In the genomic region with DNA sequence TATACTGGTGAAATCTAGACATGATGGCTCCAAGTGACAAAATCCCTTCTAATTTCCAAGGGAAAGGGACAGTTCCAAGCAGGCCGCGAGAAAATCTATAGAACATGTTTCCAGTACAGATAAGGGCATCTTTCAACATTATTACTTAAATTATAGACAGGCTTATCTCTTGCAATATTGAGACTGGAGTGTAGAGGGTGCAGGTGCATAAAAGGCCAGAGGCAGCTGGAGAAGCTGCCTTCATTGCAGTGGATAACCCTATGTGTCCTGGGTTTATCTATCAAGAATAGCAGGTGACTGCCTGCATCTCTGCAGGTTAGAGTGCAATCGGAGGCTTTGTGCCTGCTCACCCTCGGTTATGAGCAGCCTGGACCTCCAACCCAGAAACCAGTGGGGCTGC, we compare ENCODE assay signal across 26 cellular contexts. TPM values are rescaled to one million over a fixed set of nuclear protein-coding genes. Genes with fewer than 3 reads are reported as not detected.
DNase-seq lines count a peak whose midpoint lies in the region; ATAC-seq and TF ChIP-seq lines count a peak whose summit lies in the region.
"Had no signal": no experiment of that assay in that cellular context is flagged by ENCODE, and none has a peak within 500 bp of the region (broad histone marks: within the 10 kb centered on the region; RNA-seq: fewer than 3 reads in every experiment).

No MANE protein-coding gene starts in this region.

- no peak for ATAC-seq in HCT116
- no peak; the same call in 1 of the 2 replicates for ATAC-seq in Panc1
- no peak for ATAC-seq in foreskin keratinocyte
- ATAC-seq: stimulated activated memory B cell treated with anti-CD40 and anti-IgM and Interleukin-4, amounts not matched to agents 10 μg/mL and 1 μg/mL and 100 μg/mL, for 72 hours; WTC11 had no signal

- peak; percentile 14 for DNase-seq in DMS 273 (lab: John Stamatoyannopoulos, UW; ENCODE audit: unreplicated experiment)
- no peak for DNase-seq in DMS 273 treated with DMSO at 0.1 percent for 48 hours (lab: John Stamatoyannopoulos, UW)
- no peak for DNase-seq in HCT116 (ENCODE audit: low read depth, low spot score)
- no peak for DNase-seq in Panc1 (ENCODE audit: low read depth, low spot score)
- no peak for DNase-seq in foreskin keratinocyte
- DNase-seq in NCI-H187 (lab: John Stamatoyannopoulos, UW): no peak
- no peak for DNase-seq in MG63
- DNase-seq in RPMI8226: no peak
- DNase-seq: activated CD4-positive, alpha-beta T cell treated with anti-CD3 and anti-CD28 coated beads, Interleukin-2, amount 10 ng/mL, durations not matched to agents 7 days and 5 days; activated effector memory CD4-positive, alpha-beta T cell treated with Interleukin-2 at 50 U/mL for 16 hours; activated T-cell treated with anti-CD3 and anti-CD28 coated beads, Interleukin-2, amount 50 U/mL, for 1 hour; C1 segment of cervical spinal cord; DND-41; effector CD4-positive, alpha-beta T cell; HCEC 1CT; hippocampal formation; NCI-H1105; NCI-H2107; NCI-H510A treated with DMSO at 0.1 percent for 48 hours; Peyer's patch; substantia nigra had no signal

- no TSS peak for BruUV-seq in HCT116 (replicated peaks; lab: Mats Ljungman, UMichigan)
- BruUV-seq in Panc1 (replicated peaks; lab: Mats Ljungman, UMichigan): no TSS peak

- H3K4me2 ChIP-seq in HCT116 (ENCODE audit: low read length): no peak overlapping the region

- H3K36me3 ChIP-seq in HCT116 (ENCODE audit: control insufficient read depth in 1 of 2, insufficient read depth in 2 of 2, low read length in 2 of 2): no peaks in the 10 kb centered on the region
- H3K36me3 ChIP-seq in Panc1 (ENCODE audit: control insufficient read depth, insufficient read depth, low read length): no peaks in the 10 kb centered on the region
- no peaks in the 10 kb centered on the region for H3K36me3 ChIP-seq in MG63
- H3K36me3 ChIP-seq: breast epithelium, Peyer's patch had no signal

- no peak for TF ChIP-seq POLR2A in HCT116 (IDR thresholded peaks at IDR 0.05; ENCODE audit: borderline replicate concordance, extremely low read depth, insufficient read depth, insufficient read length)

- H3K4me3 ChIP-seq in HCT116 (replicated peaks in 1 of 2; ENCODE audit: low read depth in 1 of 2, low read length in 2 of 2) (no peak overlapping the region), Panc1 (ENCODE audit: low read depth in 2 of 2, low read length in 2 of 2) (no peak overlapping the region), MG63 (no peak overlapping the region)
- H3K4me3 ChIP-seq: breast epithelium, Peyer's patch had no signal

- peak; percentile 25 for TF ChIP-seq RAD21 in HCT116 (IDR thresholded peaks at IDR 0.05; ENCODE audit: low read depth)

- RAD21 ChIA-PET in HCT116 (lab: Charles Lee; ENCODE audit: low non-redundant PET in 1 of 2, low total read pairs in 2 of 2, uncharacterized antibody in 2 of 2, unreplicated experiment in 2 of 2): no interaction called here

- POLR2A ChIA-PET in HCT116 (lab: Charles Lee): no interaction called here
- POLR2A ChIA-PET in Panc1 (lab: Charles Lee): no interaction called here

- TF ChIP-seq CTCF in HCT116 (IDR thresholded peaks at IDR 0.05 in 2 of 3, conservative IDR thresholded peaks at IDR 0.05 in 1 of 3; ENCODE audit: borderline replicate concordance in 1 of 3, insufficient read depth in 1 of 3, low read depth in 2 of 3, low read length in 2 of 3): no peak
- TF ChIP-seq CTCF in Panc1 (IDR thresholded peaks at IDR 0.05): peak; percentile 19; the same call in 1 of the 2 replicates
- TF ChIP-seq CTCF in foreskin keratinocyte (conservative IDR thresholded peaks at IDR 0.05): peak; percentile 36

- H3K27me3 ChIP-seq in HCT116 (ENCODE audit: insufficient read depth, low read length): no peaks in the 10 kb centered on the region
- no peaks in the 10 kb centered on the region for H3K27me3 ChIP-seq in Panc1 (ENCODE audit: control insufficient read depth, insufficient read depth, low read length)
- H3K27me3 ChIP-seq in foreskin keratinocyte: peaks cover 3% of the 10 kb centered on the region
- no peaks in the 10 kb centered on the region for H3K27me3 ChIP-seq in MG63
- H3K27me3 ChIP-seq: breast epithelium, Peyer's patch had no signal

- CTCF ChIA-PET in HCT116 (lab: Charles Lee): no interaction called here
- CTCF ChIA-PET in Panc1 (lab: Charles Lee): no interaction called here

- no peaks in the 10 kb centered on the region for H4K20me1 ChIP-seq in HCT116 (ENCODE audit: insufficient read depth)

- H3K79me2 ChIP-seq in HCT116 (ENCODE audit: insufficient read depth, low read length): no peaks in the 10 kb centered on the region

- intact Hi-C loops in HCT116 (cut with micrococcal nuclease) (no loop called here), Panc1 (cut with micrococcal nuclease; ENCODE audit: unreplicated experiment) (no loop called here)

- H3K9ac ChIP-seq in HCT116 (ENCODE audit: low read length): no peak overlapping the region

- H3K27ac ChIP-seq in HCT116 (ENCODE audit: low read depth, low read length): no peak overlapping the region
- no peak overlapping the region for H3K27ac ChIP-seq in Panc1 (ENCODE audit: low read length)
- no peak overlapping the region for H3K27ac ChIP-seq in foreskin keratinocyte
- H3K27ac ChIP-seq: 22Rv1, breast epithelium, Peyer's patch had no signal

- H2AFZ ChIP-seq in HCT116 (ENCODE audit: low read depth, low read length, poor library complexity, severe bottlenecking): no peak overlapping the region

- H3K4me1 ChIP-seq in HCT116 (ENCODE audit: control insufficient read depth in 1 of 2, insufficient read depth in 2 of 2, low read length in 2 of 2) (no peaks in the 10 kb centered on the region), Panc1 (ENCODE audit: control insufficient read depth, insufficient read depth, low read length) (no peaks in the 10 kb centered on the region), foreskin keratinocyte (no peaks in the 10 kb centered on the region)
- H3K4me1 ChIP-seq: breast epithelium, Caco-2, Peyer's patch had no signal

- in situ Hi-C loops in Panc1 (cut with HindIII; ENCODE audit: low pct_unique_long_range_greater_than_20kb, low sequenced_read_pairs): no loop called here

- no peaks in the 10 kb centered on the region for H3K9me2 ChIP-seq in HCT116 (ENCODE audit: insufficient read depth)

- H3K9me3 ChIP-seq in HCT116 (ENCODE audit: control insufficient read depth in 1 of 2, insufficient read depth in 1 of 2, low read depth in 1 of 2, low read length in 2 of 2): no peaks in the 10 kb centered on the region
- H3K9me3 ChIP-seq in Panc1 (ENCODE audit: control insufficient read depth, insufficient read depth, low read depth, low read length): 0 out of 2 replicates have a peak, but pooled peaks cover 4% of the 10 kb centered on the region
- H3K9me3 ChIP-seq in MG63: no peaks in the 10 kb centered on the region
- H3K9me3 ChIP-seq: breast epithelium, Caco-2, Peyer's patch had no signal

TF ChIP-seq in HCT116, 20 proteins besides CTCF, POLR2A, EP300 and RAD21:
- TF ChIP-seq JUND (IDR thresholded peaks at IDR 0.05): no peak
- TF ChIP-seq, protein P1, sequence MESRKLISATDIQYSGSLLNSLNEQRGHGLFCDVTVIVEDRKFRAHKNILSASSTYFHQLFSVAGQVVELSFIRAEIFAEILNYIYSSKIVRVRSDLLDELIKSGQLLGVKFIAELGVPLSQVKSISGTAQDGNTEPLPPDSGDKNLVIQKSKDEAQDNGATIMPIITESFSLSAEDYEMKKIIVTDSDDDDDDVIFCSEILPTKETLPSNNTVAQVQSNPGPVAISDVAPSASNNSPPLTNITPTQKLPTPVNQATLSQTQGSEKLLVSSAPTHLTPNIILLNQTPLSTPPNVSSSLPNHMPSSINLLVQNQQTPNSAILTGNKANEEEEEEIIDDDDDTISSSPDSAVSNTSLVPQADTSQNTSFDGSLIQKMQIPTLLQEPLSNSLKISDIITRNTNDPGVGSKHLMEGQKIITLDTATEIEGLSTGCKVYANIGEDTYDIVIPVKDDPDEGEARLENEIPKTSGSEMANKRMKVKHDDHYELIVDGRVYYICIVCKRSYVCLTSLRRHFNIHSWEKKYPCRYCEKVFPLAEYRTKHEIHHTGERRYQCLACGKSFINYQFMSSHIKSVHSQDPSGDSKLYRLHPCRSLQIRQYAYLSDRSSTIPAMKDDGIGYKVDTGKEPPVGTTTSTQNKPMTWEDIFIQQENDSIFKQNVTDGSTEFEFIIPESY (IDR thresholded peaks at IDR 0.05; ENCODE audit: extremely low read depth, insufficient replicate concordance, low read length): no peak
- TF ChIP-seq CBX3 (IDR thresholded peaks at IDR 0.05; ENCODE audit: low read depth): no peak
- no peak for TF ChIP-seq ZFX (IDR thresholded peaks at IDR 0.05)
- no peak for TF ChIP-seq EZH2phosphoT487 (IDR thresholded peaks at IDR 0.05; ENCODE audit: borderline replicate concordance)
- no peak for TF ChIP-seq SIN3A (IDR thresholded peaks at IDR 0.05; ENCODE audit: low read depth)
- TF ChIP-seq, protein P2, sequence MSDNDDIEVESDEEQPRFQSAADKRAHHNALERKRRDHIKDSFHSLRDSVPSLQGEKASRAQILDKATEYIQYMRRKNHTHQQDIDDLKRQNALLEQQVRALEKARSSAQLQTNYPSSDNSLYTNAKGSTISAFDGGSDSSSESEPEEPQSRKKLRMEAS (IDR thresholded peaks at IDR 0.05): no peak
- TF ChIP-seq EGR1 (IDR thresholded peaks at IDR 0.05; ENCODE audit: low read depth): no peak
- TF ChIP-seq, protein P3, sequence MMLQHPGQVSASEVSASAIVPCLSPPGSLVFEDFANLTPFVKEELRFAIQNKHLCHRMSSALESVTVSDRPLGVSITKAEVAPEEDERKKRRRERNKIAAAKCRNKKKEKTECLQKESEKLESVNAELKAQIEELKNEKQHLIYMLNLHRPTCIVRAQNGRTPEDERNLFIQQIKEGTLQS (IDR thresholded peaks at IDR 0.05): no peak
- no peak for TF ChIP-seq TCF7L2 (IDR thresholded peaks at IDR 0.05; ENCODE audit: borderline replicate concordance, extremely low read depth, insufficient read depth, insufficient read length)
- TF ChIP-seq EZH2 (IDR thresholded peaks at IDR 0.05): no peak
- TF ChIP-seq ELF1 (IDR thresholded peaks at IDR 0.05; ENCODE audit: borderline replicate concordance, low read depth): no peak
- TF ChIP-seq FOSL1 (IDR thresholded peaks at IDR 0.05; ENCODE audit: low read depth): no peak
- TF ChIP-seq SRF (IDR thresholded peaks at IDR 0.05; ENCODE audit: low read depth): no peak
- TF ChIP-seq ZNF274 (IDR thresholded peaks at IDR 0.05; ENCODE audit: low read depth, low read length): no peak
- TF ChIP-seq CEBPB (IDR thresholded peaks at IDR 0.05; ENCODE audit: low read depth): no peak
- TF ChIP-seq YY1 (IDR thresholded peaks at IDR 0.05; ENCODE audit: extremely low read depth, insufficient replicate concordance, low read depth, low read length): no peak
- TF ChIP-seq SP1 (IDR thresholded peaks at IDR 0.05; ENCODE audit: low read depth): no peak

RNA-seq across cellular contexts. Expression of a gene that starts 28.7 kb away (rescaled TPM):
- total RNA-seq in HCT116 (2021; ENCODE audit: unreplicated experiment) (56.8 TPM), Panc1 (2021; ENCODE audit: unreplicated experiment) (34.5 TPM), foreskin keratinocyte (59.6 and 63.4 TPM in 2 replicates)
- 34.9 and 53.8 TPM in 2 replicates for polyA plus RNA-seq in HCT116 (2012)
- 31.6 TPM for polyA plus RNA-seq in Panc1 (2012; ENCODE audit: insufficient read length)
- 54.9 and 65.8 TPM in 2 replicates for polyA plus RNA-seq in foreskin keratinocyte
- total RNA-seq in MG63 (2014; rRNA removed; shearing (Covaris generic); ENCODE audit: low replicate concordance): 45.9 and 64.2 TPM in 2 replicates

Comparison
In these comparisons a context has a peak if more than half of its experiments do, and no peak if none do; other contexts are left out.
1. CTCF ChIP-seq: peak in Panc1 (single experiment) and foreskin keratinocyte (single experiment); none in HCT116 (0 of 3).